Comparison of ENCODE assay signal across 12 cellular contexts in the genomic region with DNA sequence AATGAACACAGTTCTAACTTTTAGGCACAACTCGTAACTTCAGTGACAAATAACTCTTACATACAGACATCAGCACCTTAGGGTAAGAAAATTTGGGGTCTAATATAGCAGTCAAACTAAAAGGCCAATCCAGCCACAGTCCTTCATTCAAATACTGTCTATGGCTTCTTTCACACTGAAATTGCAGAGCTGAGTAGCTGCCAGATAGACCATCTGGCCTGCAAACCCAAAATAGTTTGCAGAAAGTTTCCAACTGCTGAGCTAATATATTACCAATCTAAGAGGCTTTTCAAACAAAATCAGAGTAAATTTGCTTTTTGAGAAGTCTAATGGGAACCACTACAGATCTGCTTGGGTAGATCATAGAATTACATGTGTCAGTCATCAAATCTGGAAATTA.
DNase-seq lines count a peak whose midpoint lies in the region; TF ChIP-seq lines count a peak whose summit lies in the region.
"Had no signal": no experiment of that assay in that cellular context is flagged by ENCODE, and none has a peak within 500 bp of the region (broad histone marks: within the 10 kb centered on the region; RNA-seq: fewer than 3 reads in every experiment).

No MANE protein-coding gene starts in this region.

- H3K4me3 ChIP-seq in coronary artery: no peak overlapping the region
- H3K4me3 ChIP-seq: A549, BLaER1 had no signal

- peaks cover 6% of the 10 kb centered on the region for H3K36me3 Mint-ChIP-seq in nephron (ENCODE audit: low read depth)
- H3K36me3 Mint-ChIP-seq: CD8-positive, alpha-beta memory T cell had no signal

- TF ChIP-seq CTCF in nephron (IDR thresholded peaks at IDR 0.05; ENCODE audit: unreplicated experiment in 3 of 3) (no peak), coronary artery (IDR thresholded peaks at IDR 0.05) (no peak)

- H3K4me3 Mint-ChIP-seq in nephron: no peak overlapping the region
- H3K4me3 Mint-ChIP-seq: CD8-positive, alpha-beta memory T cell had no signal

- no peaks in the 10 kb centered on the region for H3K27me3 Mint-ChIP-seq in nephron (ENCODE audit: low read depth)

- H3K9me3 Mint-ChIP-seq in nephron: peaks cover 4% of the 10 kb centered on the region
- H3K9me3 Mint-ChIP-seq: CD8-positive, alpha-beta memory T cell had no signal

- peaks cover 7% of the 10 kb centered on the region for H3K4me1 Mint-ChIP-seq in nephron

- peak overlapping the region in 2 of 3 experiments; percentile 1 to 7 for H3K27ac Mint-ChIP-seq in nephron
- H3K27ac Mint-ChIP-seq: CD8-positive, alpha-beta memory T cell had no signal

- in situ Hi-C loops in G401 (cut with HindIII; ENCODE audit: low sequenced_read_pairs): no loop called here

- H3K27ac ChIP-seq in coronary artery: no peak overlapping the region
- H3K27ac ChIP-seq: A549, BLaER1 had no signal

- DNase-seq in G401 (ENCODE audit: low spot score) (peak; percentile 47), cerebellar cortex (ENCODE audit: low spot score) (peak; percentile 29), coronary artery (ENCODE audit: low spot score) (no peak), dermis blood vessel endothelial cell (no peak), activated gamma-delta T cell treated with Interleukin-2 at 50 U/mL for 16 hours (no peak)
- DNase-seq: Calu3; CD8-positive, alpha-beta memory T cell; DND-41; GF-D8 had no signal

Comparison
In these comparisons a context has a peak if more than half of its experiments do, and no peak if none do; other contexts are left out.
1. DNase-seq: peak in G401 (single experiment) and cerebellar cortex (single experiment); none in coronary artery (single experiment), dermis blood vessel endothelial cell (single experiment) and activated gamma-delta T cell treated with Interleukin-2 at 50 U/mL for 16 hours (single experiment).